In genomic region chr7:74002474-74003017, GRCh38 we compare ENCODE assay signal across 8 cellular contexts. TPM values are rescaled to one million over a fixed set of nuclear protein-coding genes. Genes with fewer than 3 reads are reported as not detected.
A peak's percentile ranks its signal among the peaks of the same experiment; 100 is the strongest.
DNase-seq lines count a peak whose midpoint lies in the region; ATAC-seq and TF ChIP-seq lines count a peak whose summit lies in the region.

No MANE protein-coding gene starts in this region.

- H3K36me3 ChIP-seq in lung (ENCODE audit: control insufficient read depth in 2 of 2, insufficient read depth in 2 of 2, low read length in 2 of 2) (no peaks in the 10 kb centered on the region), hepatocyte (replicated peaks; ENCODE audit: insufficient read depth, low read depth) (no peaks in the 10 kb centered on the region)

- H3K4me1 ChIP-seq in lung (ENCODE audit: control insufficient read depth in 2 of 2, insufficient read depth in 2 of 2, low read length in 2 of 2) (peaks cover 0 to 2% of the 10 kb centered on the region in 2 donors), hepatocyte (ENCODE audit: insufficient read depth) (peaks cover 4% of the 10 kb centered on the region)

- no peaks in the 10 kb centered on the region for H3K9me2 ChIP-seq in hepatocyte (replicated peaks; ENCODE audit: insufficient read depth)

- no peak for TF ChIP-seq CTCF in lung (IDR thresholded peaks at IDR 0.05; ENCODE audit: control extremely low read depth, extremely low read depth)
- TF ChIP-seq CTCF in hepatocyte (IDR thresholded peaks at IDR 0.05; ENCODE audit: poor library complexity) = no peak

- H3K79me2 ChIP-seq in hepatocyte = no peaks in the 10 kb centered on the region

- DNase-seq in CD1c-positive myeloid dendritic cell (ENCODE audit: extremely low spot score) = peak; percentile 80
- DNase-seq in Kasumi-1 (lab: John Stamatoyannopoulos, UW) = peak; percentile 44 to 47
- peak; percentile 71 for DNase-seq in amniotic stem cell (lab: John Stamatoyannopoulos, UW)
- DNase-seq in lung (ENCODE audit: low spot score) = no peak
- no peak for DNase-seq in hepatocyte (ENCODE audit: low spot score)
- no peak for DNase-seq in medulla oblongata (ENCODE audit: extremely low spot score)

- H3K9me3 ChIP-seq in lung (ENCODE audit: control insufficient read depth in 2 of 2, insufficient read depth in 1 of 2, low read length in 1 of 2) (no peaks in the 10 kb centered on the region), hepatocyte (ENCODE audit: low read depth) (no peaks in the 10 kb centered on the region)

- H3K27me3 ChIP-seq in lung (ENCODE audit: control insufficient read depth, insufficient read depth) = no peaks in the 10 kb centered on the region
- H3K27me3 ChIP-seq in hepatocyte = no peaks in the 10 kb centered on the region

- no peak overlapping the region for H2AFZ ChIP-seq in hepatocyte

- 15 to 29% methylated on average over 16 of the region's 16 CpGs for WGBS in lung, 2 donors
- 71% methylated on average over 16 of the region's 16 CpGs for WGBS in hepatocyte (ENCODE audit: low lambda C conversion rate, missing lambda C conversion rate)

- no peaks in the 10 kb centered on the region for H4K20me1 ChIP-seq in hepatocyte (ENCODE audit: insufficient read depth, poor library complexity, severe bottlenecking)

- no peak overlapping the region for H3K4me2 ChIP-seq in hepatocyte

- ATAC-seq in lung (ENCODE audit: insufficient read depth, low FRiP score) (peak; percentile 42), GM18511 (IDR thresholded peaks at IDR 0.05; ENCODE audit: unreplicated experiment) (no peak), HG03045 (IDR thresholded peaks at IDR 0.05; ENCODE audit: unreplicated experiment) (no peak)

- H3K4me3 ChIP-seq in lung (no peak overlapping the region), hepatocyte (no peak overlapping the region)

- peak overlapping the region in 1 of 2 donors; percentile 73 for H3K27ac ChIP-seq in lung (ENCODE audit: low read depth in 1 of 2, low read length in 1 of 2)
- H3K27ac ChIP-seq in hepatocyte = no peak overlapping the region

RNA-seq across cellular contexts. Expression of gene ELN, which starts 25.4 kb away (rescaled TPM):
- total RNA-seq in lung = 100 to 1,000 TPM; 149 to 274 TPM
- 10 to 100 TPM; 60.4 to 99.5 TPM for polyA plus RNA-seq in lung
- 45.2 and 58.1 TPM in 2 replicates for total RNA-seq in hepatocyte
- 37.7 and 42.5 TPM in 2 replicates for polyA plus RNA-seq in hepatocyte

Comparison
In these comparisons a context has a peak if more than half of its experiments do, and no peak if none do; other contexts are left out.
1. DNase-seq: peak in CD1c-positive myeloid dendritic cell (single experiment), Kasumi-1 (2 of 2) and amniotic stem cell (single experiment); none in lung (single experiment), hepatocyte (single experiment) and medulla oblongata (single experiment).